Comparison of ENCODE assay signal across 7 cellular contexts in the genomic region with DNA sequence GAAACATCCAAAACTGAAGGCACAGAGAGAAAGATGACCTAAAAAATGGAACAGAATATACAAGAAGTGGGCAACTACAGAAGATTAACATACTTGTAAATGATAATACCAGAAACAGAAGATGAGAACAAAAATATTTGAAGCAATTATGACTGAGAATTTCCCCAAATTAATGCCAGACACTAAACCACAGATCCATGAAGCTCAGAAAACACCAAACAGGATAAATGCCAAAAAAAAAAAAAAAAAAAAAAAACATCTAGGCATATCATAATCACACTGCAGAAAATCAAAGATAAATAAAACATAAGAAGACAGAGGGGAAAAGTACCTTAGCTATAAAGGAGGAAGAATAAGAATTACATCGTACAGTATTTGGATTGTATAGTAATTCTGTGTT.
"Had no signal": no experiment of that assay in that cellular context is flagged by ENCODE, and none has a peak within 500 bp of the region (broad histone marks: within the 10 kb centered on the region; RNA-seq: fewer than 3 reads in every experiment).

No MANE protein-coding gene starts in this region.

- H3K27ac ChIP-seq: HL-60 had no signal

- ATAC-seq: HepG2, K562 had no signal

- H3K4me3 Mint-ChIP-seq: IgD-negative memory B cell had no signal

- H3K36me3 Mint-ChIP-seq: IgD-negative memory B cell had no signal

- DNase-seq: IMR-90, KBM-7, KG1 had no signal

- H3K27ac Mint-ChIP-seq: IgD-negative memory B cell had no signal

- H3K4me3 ChIP-seq: K562 had no signal
